2 cellular contexts compared by ENCODE assay signal in genomic region chr6:144151010-144151727, GRCh38.
TF ChIP-seq lines count a peak whose summit lies in the region.

No MANE protein-coding gene starts in this region.

TF ChIP-seq in K562, 482 proteins besides CTCF, POLR2A, EP300 and RAD21 (continues in another document):
- TF ChIP-seq ZBTB2 (IDR thresholded peaks at IDR 0.05) (no peak), TFAP4 (CRISPR knock-in tag; IDR thresholded peaks at IDR 0.05; ENCODE audit: borderline replicate concordance) (no peak), CEBPB (tag; IDR thresholded peaks at IDR 0.05) (peak; percentile 39; the same call in 1 of the 2 replicates), SRF (CRISPR knock-in tag; IDR thresholded peaks at IDR 0.05) (0 out of 4 replicates have a peak, but pooled peaks of 1 of the 2 experiments have one; percentile 27), PCBP2 (IDR thresholded peaks at IDR 0.05; ENCODE audit: low read depth, low read length, poor library complexity, severe bottlenecking) (no peak), HMGXB4 (CRISPR knock-in tag; IDR thresholded peaks at IDR 0.05) (no peak), ZNF384 (IDR thresholded peaks at IDR 0.05; ENCODE audit: low read depth, low read length) (no peak), GABPA (tag; conservative IDR thresholded peaks at IDR 0.05; ENCODE audit: low read depth) (peak; percentile 57), GTF2E2 (tag; IDR thresholded peaks at IDR 0.05) (no peak), CHCHD3 (CRISPR knock-in tag; IDR thresholded peaks at IDR 0.05) (no peak), RBM25 (IDR thresholded peaks at IDR 0.05; ENCODE audit: low read depth, low read length, severe bottlenecking) (no peak), SRSF3 (IDR thresholded peaks at IDR 0.05; ENCODE audit: insufficient read depth, low read length) (no peak), POLR2H (tag; IDR thresholded peaks at IDR 0.05; ENCODE audit: low read depth) (peak; percentile 61; the same call in 1 of the 2 replicates), PKNOX1 (IDR thresholded peaks at IDR 0.05) (0 out of 2 replicates have a peak, but pooled peaks have one; percentile 6), MITF (IDR thresholded peaks at IDR 0.05) (no peak), ETV5 (CRISPR knock-in tag; IDR thresholded peaks at IDR 0.05; ENCODE audit: low read depth) (peak; percentile 45; the same call in 1 of the 2 replicates), CXXC5 (CRISPR knock-in tag; IDR thresholded peaks at IDR 0.05) (peak; percentile 36; the same call in 1 of the 2 replicates), NR2C2 (CRISPR knock-in tag; IDR thresholded peaks at IDR 0.05) (no peak), NR2C2 (tag; IDR thresholded peaks at IDR 0.05) (peak; percentile 62), POLR2B (IDR thresholded peaks at IDR 0.05; ENCODE audit: low read depth, partially characterized antibody) (no peak), ZFP91 (CRISPR knock-in tag; IDR thresholded peaks at IDR 0.05) (no peak), TAF15 (IDR thresholded peaks at IDR 0.05; ENCODE audit: low read depth, low read length) (no peak)

TF ChIP-seq in HepG2, 621 proteins besides CTCF, POLR2A, EP300 and RAD21:
- no peak for TF ChIP-seq ZNF83 (CRISPR knock-in tag; IDR thresholded peaks at IDR 0.05; ENCODE audit: borderline replicate concordance)
- peak; percentile 67; the same call in 1 of the 2 replicates for TF ChIP-seq CBX2 (IDR thresholded peaks at IDR 0.05; ENCODE audit: low read depth, low read length)
- peak; percentile 81; the same call in 1 of the 2 replicates for TF ChIP-seq CBX2 (CRISPR knock-in tag; IDR thresholded peaks at IDR 0.05; ENCODE audit: low read depth)
- TF ChIP-seq SMAD1 (CRISPR knock-in tag; IDR thresholded peaks at IDR 0.05; ENCODE audit: borderline replicate concordance, low read depth) = 0 out of 2 replicates have a peak, but pooled peaks have one; percentile 6
- TF ChIP-seq ZC3H13 (CRISPR knock-in tag; IDR thresholded peaks at IDR 0.05) = no peak
- 0 out of 2 replicates have a peak, but pooled peaks have one; percentile 0 for TF ChIP-seq YEATS4 (CRISPR knock-in tag; IDR thresholded peaks at IDR 0.05; ENCODE audit: borderline replicate concordance)
